Comparison of ENCODE assay signal across 2 cellular contexts in the genomic region with DNA sequence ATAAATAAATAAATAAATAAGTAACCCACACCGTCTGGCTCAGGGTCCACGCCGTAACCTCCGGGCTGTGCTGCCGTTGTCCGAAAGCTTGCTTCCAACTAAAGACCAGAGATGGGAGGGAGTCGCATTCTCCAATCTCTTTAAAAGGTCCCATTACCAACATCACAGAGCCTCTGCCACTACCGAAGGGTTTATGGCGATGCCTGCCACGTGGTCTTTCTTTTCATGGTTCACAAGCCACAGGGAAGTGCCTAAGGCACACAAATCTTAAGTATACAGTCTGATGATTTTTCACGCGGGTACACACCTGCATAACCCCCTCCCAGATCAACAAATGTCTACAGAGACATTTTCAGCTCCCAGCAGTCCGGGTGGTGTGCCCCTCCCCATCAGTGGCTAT.
TF ChIP-seq lines count a peak whose summit lies in the region.

No MANE protein-coding gene starts in this region.

TF ChIP-seq in SK-N-SH, 30 proteins besides CTCF, POLR2A, EP300 and RAD21 (continued from another document):
- TF ChIP-seq, protein P1, sequence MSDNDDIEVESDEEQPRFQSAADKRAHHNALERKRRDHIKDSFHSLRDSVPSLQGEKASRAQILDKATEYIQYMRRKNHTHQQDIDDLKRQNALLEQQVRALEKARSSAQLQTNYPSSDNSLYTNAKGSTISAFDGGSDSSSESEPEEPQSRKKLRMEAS (IDR thresholded peaks at IDR 0.05; ENCODE audit: low read depth) = peak; percentile 79
- no peak for TF ChIP-seq GABPA (IDR thresholded peaks at IDR 0.05; ENCODE audit: low read depth)

TF ChIP-seq in SK-N-SH treated with all-trans-retinoic acid at 6 μM for 48 hours, 23 proteins besides CTCF, POLR2A, EP300 and RAD21 (continued from another document):
- TF ChIP-seq, protein P2, sequence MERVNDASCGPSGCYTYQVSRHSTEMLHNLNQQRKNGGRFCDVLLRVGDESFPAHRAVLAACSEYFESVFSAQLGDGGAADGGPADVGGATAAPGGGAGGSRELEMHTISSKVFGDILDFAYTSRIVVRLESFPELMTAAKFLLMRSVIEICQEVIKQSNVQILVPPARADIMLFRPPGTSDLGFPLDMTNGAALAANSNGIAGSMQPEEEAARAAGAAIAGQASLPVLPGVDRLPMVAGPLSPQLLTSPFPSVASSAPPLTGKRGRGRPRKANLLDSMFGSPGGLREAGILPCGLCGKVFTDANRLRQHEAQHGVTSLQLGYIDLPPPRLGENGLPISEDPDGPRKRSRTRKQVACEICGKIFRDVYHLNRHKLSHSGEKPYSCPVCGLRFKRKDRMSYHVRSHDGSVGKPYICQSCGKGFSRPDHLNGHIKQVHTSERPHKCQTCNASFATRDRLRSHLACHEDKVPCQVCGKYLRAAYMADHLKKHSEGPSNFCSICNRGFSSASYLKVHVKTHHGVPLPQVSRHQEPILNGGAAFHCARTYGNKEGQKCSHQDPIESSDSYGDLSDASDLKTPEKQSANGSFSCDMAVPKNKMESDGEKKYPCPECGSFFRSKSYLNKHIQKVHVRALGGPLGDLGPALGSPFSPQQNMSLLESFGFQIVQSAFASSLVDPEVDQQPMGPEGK (CRISPR knock-in tag; IDR thresholded peaks at IDR 0.05; ENCODE audit: borderline replicate concordance) = no peak
- no peak for TF ChIP-seq RARB (CRISPR knock-in tag; IDR thresholded peaks at IDR 0.05)
- TF ChIP-seq, protein P3, sequence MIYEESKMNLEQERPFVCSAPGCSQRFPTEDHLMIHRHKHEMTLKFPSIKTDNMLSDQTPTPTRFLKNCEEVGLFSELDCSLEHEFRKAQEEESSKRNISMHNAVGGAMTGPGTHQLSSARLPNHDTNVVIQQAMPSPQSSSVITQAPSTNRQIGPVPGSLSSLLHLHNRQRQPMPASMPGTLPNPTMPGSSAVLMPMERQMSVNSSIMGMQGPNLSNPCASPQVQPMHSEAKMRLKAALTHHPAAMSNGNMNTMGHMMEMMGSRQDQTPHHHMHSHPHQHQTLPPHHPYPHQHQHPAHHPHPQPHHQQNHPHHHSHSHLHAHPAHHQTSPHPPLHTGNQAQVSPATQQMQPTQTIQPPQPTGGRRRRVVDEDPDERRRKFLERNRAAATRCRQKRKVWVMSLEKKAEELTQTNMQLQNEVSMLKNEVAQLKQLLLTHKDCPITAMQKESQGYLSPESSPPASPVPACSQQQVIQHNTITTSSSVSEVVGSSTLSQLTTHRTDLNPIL (CRISPR knock-in tag; IDR thresholded peaks at IDR 0.05; ENCODE audit: low read depth) = no peak
- no peak for TF ChIP-seq BACH2 (CRISPR knock-in tag; IDR thresholded peaks at IDR 0.05; ENCODE audit: borderline replicate concordance)
- TF ChIP-seq ESRRG (CRISPR knock-in tag; IDR thresholded peaks at IDR 0.05) = no peak
- TF ChIP-seq OSR1 (CRISPR knock-in tag; IDR thresholded peaks at IDR 0.05) = no peak
- TF ChIP-seq ZFP30 (CRISPR knock-in tag; IDR thresholded peaks at IDR 0.05) = no peak
- no peak for TF ChIP-seq ZNF8 (CRISPR knock-in tag; IDR thresholded peaks at IDR 0.05)
- TF ChIP-seq, protein P4, sequence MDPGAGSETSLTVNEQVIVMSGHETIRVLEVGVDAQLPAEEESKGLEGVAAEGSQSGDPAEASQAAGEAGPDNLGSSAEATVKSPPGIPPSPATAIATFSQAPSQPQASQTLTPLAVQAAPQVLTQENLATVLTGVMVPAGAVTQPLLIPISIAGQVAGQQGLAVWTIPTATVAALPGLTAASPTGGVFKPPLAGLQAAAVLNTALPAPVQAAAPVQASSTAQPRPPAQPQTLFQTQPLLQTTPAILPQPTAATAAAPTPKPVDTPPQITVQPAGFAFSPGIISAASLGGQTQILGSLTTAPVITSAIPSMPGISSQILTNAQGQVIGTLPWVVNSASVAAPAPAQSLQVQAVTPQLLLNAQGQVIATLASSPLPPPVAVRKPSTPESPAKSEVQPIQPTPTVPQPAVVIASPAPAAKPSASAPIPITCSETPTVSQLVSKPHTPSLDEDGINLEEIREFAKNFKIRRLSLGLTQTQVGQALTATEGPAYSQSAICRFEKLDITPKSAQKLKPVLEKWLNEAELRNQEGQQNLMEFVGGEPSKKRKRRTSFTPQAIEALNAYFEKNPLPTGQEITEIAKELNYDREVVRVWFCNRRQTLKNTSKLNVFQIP (CRISPR knock-in tag; IDR thresholded peaks at IDR 0.05; ENCODE audit: borderline replicate concordance, low read depth) = no peak
- no peak for TF ChIP-seq TCF4 (CRISPR knock-in tag; IDR thresholded peaks at IDR 0.05; ENCODE audit: borderline replicate concordance)
- no peak for TF ChIP-seq ISL1 (CRISPR knock-in tag; IDR thresholded peaks at IDR 0.05)
- TF ChIP-seq ARNTL (CRISPR knock-in tag; IDR thresholded peaks at IDR 0.05; ENCODE audit: borderline replicate concordance, low read depth) = no peak
- TF ChIP-seq ZFP3 (CRISPR knock-in tag; IDR thresholded peaks at IDR 0.05) = no peak
- TF ChIP-seq ZNF565 (CRISPR knock-in tag; conservative IDR thresholded peaks at IDR 0.05; ENCODE audit: low read depth) = no peak
